In genomic region chr2:19955544-19956422, GRCh38 we compare ENCODE assay signal across 8 cellular contexts. TPM values are rescaled to one million over a fixed set of nuclear protein-coding genes. Genes with fewer than 3 reads are reported as not detected.
DNase-seq lines count a peak whose midpoint lies in the region; ATAC-seq and TF ChIP-seq lines count a peak whose summit lies in the region.

No MANE protein-coding gene starts in this region.

- H3K9me3 ChIP-seq in RWPE2 (ENCODE audit: severe bottlenecking): no peaks in the 10 kb centered on the region
- H3K9me3 ChIP-seq in heart right ventricle: no peaks in the 10 kb centered on the region

- WGBS in heart right ventricle, 2 donors: 52 to 55% methylated on average over 6 of the region's 6 CpGs

- DNase-seq in GM04504 (ENCODE audit: low read depth) (peak; percentile 44), H4 (ENCODE audit: low spot score) (peak; percentile 49), RWPE2 (ENCODE audit: low spot score) (peak; percentile 68), amniotic epithelial cell (ENCODE audit: low read depth) (peak; percentile 75), heart right ventricle (peak; percentile 25 to 54), renal cortical epithelial cell (ENCODE audit: low read depth) (peak; percentile 72), cerebellar nuclear complex (lab: John Stamatoyannopoulos, UW) (no peak)

- H3K36me3 ChIP-seq in RWPE2 (ENCODE audit: low read depth) (peaks cover 18% of the 10 kb centered on the region), heart right ventricle (peaks cover 0 to 12% (median 0%) of the 10 kb centered on the region in 9 donors)

- no peaks in the 10 kb centered on the region for H3K4me1 ChIP-seq in RWPE2 (ENCODE audit: insufficient read depth, poor library complexity, severe bottlenecking)
- H3K4me1 ChIP-seq in heart right ventricle: no peaks in the 10 kb centered on the region

- intact Hi-C loops in heart right ventricle (cut with DNase I): loop anchor here in 9 of 10 donors (1.0 to 5.0 kb wide), 6 partner anchors 57 to 145 kb away; partner anchors contain the start of gene MATN3 (in 1 of the 9)

- peak; percentile 86 for TF ChIP-seq CTCF in LNCAP (IDR thresholded peaks at IDR 0.05)
- TF ChIP-seq CTCF in RWPE2 (IDR thresholded peaks at IDR 0.05; ENCODE audit: poor library complexity, severe bottlenecking): peak; percentile 97
- peak; percentile 54 to 89 (median 81) for TF ChIP-seq CTCF in heart right ventricle (IDR thresholded peaks at IDR 0.05)

- ATAC-seq in RWPE2 (ENCODE audit: low read depth) (peak; percentile 96), heart right ventricle (peak; percentile 73 to 89 (median 84))

- H3K4me3 ChIP-seq in RWPE2 (ENCODE audit: severe bottlenecking) (no peak overlapping the region), heart right ventricle (no peak overlapping the region)

- H3K27ac ChIP-seq in RWPE2 (ENCODE audit: poor library complexity, severe bottlenecking) (no peak overlapping the region), heart right ventricle (no peak overlapping the region)

- H3K27me3 ChIP-seq in RWPE2 (ENCODE audit: insufficient read depth, poor library complexity, severe bottlenecking) (no peaks in the 10 kb centered on the region), heart right ventricle (no peaks in the 10 kb centered on the region)

RNA-seq across cellular contexts. Expression of gene WDR35, which starts 34.1 kb away (rescaled TPM):
- 4.1 and 4.5 TPM in 2 replicates for total RNA-seq in H4 (2014; rRNA removed; shearing (Covaris generic))
- total RNA-seq in heart right ventricle: 1 to 10 TPM; 4.5 to 8.3 (median 6.0) TPM
- polyA plus RNA-seq in heart right ventricle: 1 to 10 TPM; 2.3 to 2.5 TPM
- 14.6 and 38.4 TPM in 2 replicates for total RNA-seq in renal cortical epithelial cell

RNA-seq across cellular contexts. Expression of gene TTC32, which starts 54.0 kb away (rescaled TPM):
- total RNA-seq in H4 (2014; rRNA removed; shearing (Covaris generic)): 2.0 and 3.5 TPM in 2 replicates
- total RNA-seq in heart right ventricle (1 to 10 TPM; 3.4 to 9.0 (median 6.0) TPM), renal cortical epithelial cell (5.2 and 19.1 TPM in 2 replicates)
- 10 to 100 TPM in 1 of 2 donors, 1 to 10 TPM in 1; 6.8 to 27.7 TPM for polyA plus RNA-seq in heart right ventricle

RNA-seq across cellular contexts. Expression of gene MATN3, which starts 56.7 kb away (rescaled TPM):
- 0.14 and 0.46 TPM in 2 replicates for total RNA-seq in H4 (2014; rRNA removed; shearing (Covaris generic))
- under 1 TPM in 5 of 10 donors, not detected in 5; 0.09 to 0.36 (median 0.20) TPM for total RNA-seq in heart right ventricle
- under 1 TPM; 0.35 to 0.37 TPM for polyA plus RNA-seq in heart right ventricle
- total RNA-seq in renal cortical epithelial cell: 8.9 and 32.1 TPM in 2 replicates

Comparison
In these comparisons a context has a peak if more than half of its experiments do, and no peak if none do; other contexts are left out.
1. DNase-seq: peak in GM04504 (single experiment), H4 (single experiment), RWPE2 (single experiment), amniotic epithelial cell (single experiment), heart right ventricle (2 of 2) and renal cortical epithelial cell (single experiment); none in cerebellar nuclear complex (0 of 2).
2. Peak in every context shown above with its lines, with median percentiles within 50 percentile points of each other: CTCF ChIP-seq.